Comparison of ENCODE assay signal across 26 cellular contexts in genomic region chr1:108565081-108565480, GRCh38.
"Had no signal": no experiment of that assay in that cellular context is flagged by ENCODE, and none has a peak within 500 bp of the region (broad histone marks: within the 10 kb centered on the region; RNA-seq: fewer than 3 reads in every experiment).

No MANE protein-coding gene starts in this region.

- H3K36me3 ChIP-seq: ascending aorta, gastroesophageal sphincter had no signal

- H3K27ac ChIP-seq: ascending aorta, coronary artery, dorsolateral prefrontal cortex, foreskin keratinocyte, gastroesophageal sphincter had no signal

- H3K9me3 ChIP-seq: ascending aorta, gastroesophageal sphincter had no signal

- H3K27me3 ChIP-seq: ascending aorta, dorsolateral prefrontal cortex, foreskin keratinocyte, gastroesophageal sphincter had no signal

- DNase-seq: activated CD4-positive, alpha-beta memory T cell treated with anti-CD3 and anti-CD28 coated beads, Interleukin-2, amount 10 ng/mL, durations not matched to agents 7 days and 5 days; activated CD4-positive, alpha-beta T cell treated with anti-CD3 and anti-CD28 coated beads for 4 hours; activated CD4-positive, alpha-beta T cell treated with anti-CD3 and anti-CD28 coated beads, Interleukin-2, amount 10 ng/mL, durations not matched to agents 7 days and 5 days; activated CD4-positive, alpha-beta T cell treated with anti-CD3 and anti-CD28 coated beads, Interleukin-2, amount 50 U/mL, for 4 hours; activated CD4-positive, CD25-positive, alpha-beta regulatory T cell; activated CD4-positive, CD25-positive, alpha-beta regulatory T cell treated with anti-CD3 and anti-CD28 coated beads, Interleukin-2, amount 50 U/mL, for 72 hours; activated CD8-positive, alpha-beta memory T cell treated with anti-CD3 and anti-CD28 coated beads, Interleukin-2, amount 50 U/mL, for 48 hours; activated gamma-delta T cell; activated naive CD4-positive, alpha-beta T cell; activated naive CD4-positive, alpha-beta T cell treated with anti-CD3 and anti-CD28 coated beads, Interleukin-2, amount 10 ng/mL, durations not matched to agents 7 days and 5 days; activated naive CD8-positive, alpha-beta T cell treated with anti-CD3 and anti-CD28 coated beads, Interleukin-2, amount 10 ng/mL, durations not matched to agents 7 days and 5 days; activated T-cell treated with anti-CD3 and anti-CD28 coated beads for 4 hours; activated T-cell treated with anti-CD3 and anti-CD28 coated beads, Interleukin-2, amount 50 U/mL, for 24 hours; activated T-cell treated with anti-CD3 and anti-CD28 coated beads, Interleukin-2, amount 50 U/mL, for 72 hours; dorsolateral prefrontal cortex; effector memory CD4-positive, alpha-beta T cell; endodermal cell; foreskin keratinocyte; head of caudate nucleus; hippocampal formation; T-helper 2 cell had no signal

- H3K4me3 ChIP-seq: ascending aorta, coronary artery, dorsolateral prefrontal cortex, gastroesophageal sphincter had no signal

- ATAC-seq: activated naive CD4-positive, alpha-beta T cell treated with anti-CD3 and anti-CD28 coated beads, Interleukin-2, amount 50 U/mL, for 72 hours; activated T-cell treated with anti-CD3 and anti-CD28 coated beads, Interleukin-2, amount 50 U/mL, for 72 hours; esophagus mucosa; foreskin keratinocyte; gastroesophageal sphincter had no signal
